ENCODE assay signal across 29 cellular contexts in the genomic region with DNA sequence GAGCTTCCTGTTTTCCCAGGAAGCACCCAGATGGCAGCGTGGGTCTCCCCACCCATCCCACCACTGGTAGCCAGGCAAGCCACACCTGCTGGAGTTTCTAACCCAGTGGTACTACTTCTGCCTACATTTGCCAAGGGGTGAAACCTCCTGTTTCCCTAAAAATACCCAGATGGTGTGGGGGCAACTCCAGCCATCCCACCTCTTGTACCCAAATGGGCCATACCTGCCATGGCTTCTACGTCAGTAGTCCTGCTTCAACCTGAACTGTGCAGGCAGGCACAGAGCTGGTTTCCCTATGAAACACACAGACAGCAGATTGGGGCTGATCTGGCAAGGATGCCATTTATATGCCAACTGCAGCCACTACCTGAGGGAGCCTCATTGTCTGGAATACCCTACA.
"Had no signal": no experiment of that assay in that cellular context is flagged by ENCODE, and none has a peak within 500 bp of the region (broad histone marks: within the 10 kb centered on the region; RNA-seq: fewer than 3 reads in every experiment).

No MANE protein-coding gene starts in this region.

- H3K4me3 Mint-ChIP-seq: stimulated activated effector memory CD8-positive, alpha-beta T cell treated with anti-CD3 and anti-CD28 coated beads, Interleukin-12 subunit alpha, Interleukin-12 subunit beta, amount 100 ng/mL, for 72 hours; stimulated activated memory B cell treated with anti-CD40 and anti-IgM and Interleukin-4, amounts not matched to agents 10 μg/mL and 1 μg/mL and 100 μg/mL, for 72 hours; stimulated activated naive B cell treated with anti-CD40 and anti-IgM and Interleukin-4, amounts not matched to agents 10 μg/mL and 1 μg/mL and 100 μg/mL, for 72 hours; stimulated activated naive CD8-positive, alpha-beta T cell treated with anti-CD3 and anti-CD28 coated beads, Interleukin-15, amount 100 ng/mL, for 72 hours; stimulated activated naive CD8-positive, alpha-beta T cell treated with anti-CD3 and anti-CD28 coated beads, Interleukin-15, Interleukin-2, amounts not matched to agents 100 ng/mL and 50 ng/mL, for 24 hours; type B pancreatic cell had no signal

- H3K9me3 ChIP-seq: suprapubic skin, testis, thoracic aorta, thyroid gland, tibial artery, transverse colon, upper lobe of left lung, upper lobe of right lung, uterus, vagina had no signal

- FAIRE-seq: urothelium cell line had no signal

- H3K9me3 Mint-ChIP-seq: stimulated activated naive B cell treated with anti-CD40 and anti-IgM and Interleukin-4, amounts not matched to agents 10 μg/mL and 1 μg/mL and 100 μg/mL, for 72 hours had no signal

- H3K4me1 Mint-ChIP-seq: stimulated activated effector memory CD8-positive, alpha-beta T cell treated with anti-CD3 and anti-CD28 coated beads, Interleukin-12 subunit alpha, Interleukin-12 subunit beta, amount 100 ng/mL, for 72 hours; stimulated activated memory B cell treated with anti-CD40 and anti-IgM and Interleukin-4, amounts not matched to agents 10 μg/mL and 1 μg/mL and 100 μg/mL, for 72 hours; stimulated activated naive B cell treated with anti-CD40 and anti-IgM and Interleukin-4, amounts not matched to agents 10 μg/mL and 1 μg/mL and 100 μg/mL, for 72 hours; stimulated activated naive CD8-positive, alpha-beta T cell treated with anti-CD3 and anti-CD28 coated beads, Interleukin-15, amount 100 ng/mL, for 72 hours had no signal

- H3K4me3 ChIP-seq: stomach, suprapubic skin, testis, thoracic aorta, thyroid gland, tibial artery, tibial nerve, transverse colon, upper lobe of left lung, upper lobe of right lung, uterus, vagina had no signal

- ATAC-seq: stimulated activated effector memory CD8-positive, alpha-beta T cell treated with anti-CD3 and anti-CD28 coated beads, Interleukin-12 subunit alpha, Interleukin-12 subunit beta, amount 100 ng/mL, for 72 hours; stimulated activated memory B cell treated with anti-CD40 and anti-IgM and Interleukin-4, amounts not matched to agents 10 μg/mL and 1 μg/mL and 100 μg/mL, for 72 hours; stimulated activated naive B cell treated with anti-CD40 and anti-IgM and Interleukin-4, amounts not matched to agents 10 μg/mL and 1 μg/mL and 100 μg/mL, for 72 hours; stimulated activated naive CD8-positive, alpha-beta T cell treated with anti-CD3 and anti-CD28 coated beads, Interleukin-15, amount 100 ng/mL, for 72 hours; stimulated activated naive CD8-positive, alpha-beta T cell treated with anti-CD3 and anti-CD28 coated beads, Interleukin-15, Interleukin-2, amounts not matched to agents 100 U/mL and 50 U/mL, for 24 hours; upper lobe of right lung had no signal

- H3K27me3 ChIP-seq: stomach, suprapubic skin, testis, thyroid gland, tibial artery, tibial nerve, transverse colon, upper lobe of left lung, upper lobe of right lung, uterus, vagina had no signal

- DNase-seq: stimulated activated CD4-positive, alpha-beta T cell treated with anti-CD3 and anti-CD28 coated beads, Interleukin-2, amount 100 ng/mL, for 48 hours; stimulated activated CD4-positive, alpha-beta T cell treated with anti-CD3 and anti-CD28 coated beads, Interleukin-4, amount 100 ng/mL, for 1 hour; stimulated activated CD4-positive, alpha-beta T cell treated with anti-CD3 and anti-CD28 coated beads, Interleukin-4, amount 100 ng/mL, for 24 hours; stimulated activated CD4-positive, alpha-beta T cell treated with anti-CD3 and anti-CD28 coated beads, Interleukin-4, amount 100 ng/mL, for 4 hours; stimulated activated CD8-positive, alpha-beta memory T cell treated with anti-CD3 and anti-CD28 coated beads, Interleukin-4, amount 100 ng/mL, for 48 hours; stimulated activated naive B cell treated with anti-CD40 and anti-IgM and Interleukin-4, amounts not matched to agents 10 μg/mL and 1 μg/mL and 100 μg/mL, for 72 hours; stimulated activated naive CD4-positive, alpha-beta T cell; stimulated activated naive CD4-positive, alpha-beta T cell treated with Interleukin-2 at 50 U/mL for 16 hours; stimulated activated naive CD8-positive, alpha-beta T cell treated with anti-CD3 and anti-CD28 coated beads, Interleukin-15, amount 100 ng/mL, for 72 hours; stimulated activated naive CD8-positive, alpha-beta T cell treated with anti-CD3 and anti-CD28 coated beads, Interleukin-15, Interleukin-2, amounts not matched to agents 100 U/mL and 50 U/mL, for 24 hours; stomach; substantia nigra; testis; thyroid gland; tibial artery; transverse colon; trophoblast cell; upper lobe of left lung; upper lobe of right lung; uterus had no signal

- H3K36me3 ChIP-seq: stomach, suprapubic skin, thoracic aorta, thyroid gland, tibial artery, tibial nerve, transverse colon, upper lobe of left lung, upper lobe of right lung, uterus, vagina had no signal

- H3K27me3 Mint-ChIP-seq: stimulated activated memory B cell treated with anti-CD40 and anti-IgM and Interleukin-4, amounts not matched to agents 10 μg/mL and 1 μg/mL and 100 μg/mL, for 72 hours; stimulated activated naive B cell treated with anti-CD40 and anti-IgM and Interleukin-4, amounts not matched to agents 10 μg/mL and 1 μg/mL and 100 μg/mL, for 72 hours; stimulated activated naive CD8-positive, alpha-beta T cell treated with anti-CD3 and anti-CD28 coated beads, Interleukin-15, amount 100 ng/mL, for 72 hours; stimulated activated naive CD8-positive, alpha-beta T cell treated with anti-CD3 and anti-CD28 coated beads, Interleukin-15, Interleukin-2, amounts not matched to agents 100 ng/mL and 50 ng/mL, for 24 hours; type B pancreatic cell had no signal

- H3K27ac Mint-ChIP-seq: stimulated activated effector memory CD8-positive, alpha-beta T cell treated with anti-CD3 and anti-CD28 coated beads, Interleukin-12 subunit alpha, Interleukin-12 subunit beta, amount 100 ng/mL, for 72 hours; stimulated activated memory B cell treated with anti-CD40 and anti-IgM and Interleukin-4, amounts not matched to agents 10 μg/mL and 1 μg/mL and 100 μg/mL, for 72 hours; stimulated activated naive B cell treated with anti-CD40 and anti-IgM and Interleukin-4, amounts not matched to agents 10 μg/mL and 1 μg/mL and 100 μg/mL, for 72 hours; stimulated activated naive CD8-positive, alpha-beta T cell treated with anti-CD3 and anti-CD28 coated beads, Interleukin-15, amount 100 ng/mL, for 72 hours; stimulated activated naive CD8-positive, alpha-beta T cell treated with anti-CD3 and anti-CD28 coated beads, Interleukin-15, Interleukin-2, amounts not matched to agents 100 ng/mL and 50 ng/mL, for 24 hours; type B pancreatic cell had no signal

- H3K36me3 Mint-ChIP-seq: stimulated activated effector memory CD8-positive, alpha-beta T cell treated with anti-CD3 and anti-CD28 coated beads, Interleukin-12 subunit alpha, Interleukin-12 subunit beta, amount 100 ng/mL, for 72 hours; stimulated activated memory B cell treated with anti-CD40 and anti-IgM and Interleukin-4, amounts not matched to agents 10 μg/mL and 1 μg/mL and 100 μg/mL, for 72 hours; stimulated activated naive B cell treated with anti-CD40 and anti-IgM and Interleukin-4, amounts not matched to agents 10 μg/mL and 1 μg/mL and 100 μg/mL, for 72 hours had no signal

- H3K27ac ChIP-seq: stomach, suprapubic skin, testis, thoracic aorta, thyroid gland, tibial artery, tibial nerve, transverse colon, upper lobe of left lung, upper lobe of right lung, uterus, vagina had no signal

- H3K4me1 ChIP-seq: stomach, suprapubic skin, testis, thyroid gland, tibial artery, tibial nerve, transverse colon, upper lobe of left lung, upper lobe of right lung, uterus, vagina had no signal
